9 cellular contexts compared by ENCODE assay signal in genomic region chr3:52537726-52538421, GRCh38. TPM values are rescaled to one million over a fixed set of nuclear protein-coding genes. Genes with fewer than 3 reads are reported as not detected.
DNase-seq lines count a peak whose midpoint lies in the region; ATAC-seq, FAIRE-seq and TF ChIP-seq lines count a peak whose summit lies in the region.
"Had no signal": no experiment of that assay in that cellular context is flagged by ENCODE, and none has a peak within 500 bp of the region (broad histone marks: within the 10 kb centered on the region; RNA-seq: fewer than 3 reads in every experiment).

No MANE protein-coding gene starts in this region.

- intact Hi-C loops in gastrocnemius medialis (cut with DNase I; ENCODE audit: low total_unique reads), result loop anchor here (2.0 to 5.0 kb wide), 5 partner anchors 45 to 294 kb away; partner anchors contain the start of genes ITIH4, PBRM1 and TNNC1

- peaks cover 46 to 48% of the 10 kb centered on the region in 2 donors for H3K4me1 ChIP-seq in gastrocnemius medialis

- no peak for FAIRE-seq in GM12892 (lab: Jason Lieb, UNC)

- TF ChIP-seq CTCF in VCaP (conservative IDR thresholded peaks at IDR 0.05) (no peak), fibroblast of pulmonary artery (IDR thresholded peaks at IDR 0.05; ENCODE audit: low read length, missing control alignments) (no peak), gastrocnemius medialis (IDR thresholded peaks at IDR 0.05 in 4 of 5, conservative IDR thresholded peaks at IDR 0.05 in 1 of 5) (no peak)

- H3K36me3 ChIP-seq in gastrocnemius medialis, result peaks cover 0 to 18% of the 10 kb centered on the region in 2 donors

- no peaks in the 10 kb centered on the region for H3K9me3 ChIP-seq in gastrocnemius medialis

- in situ Hi-C loops in gastrocnemius medialis (cut with MboI; ENCODE audit: low sequenced_read_pairs in 4 of 4), result no loop called here

- H3K4me3 ChIP-seq in fibroblast of pulmonary artery (replicated peaks; ENCODE audit: low read depth, low read length), result peak overlapping the region; percentile 95
- H3K4me3 ChIP-seq in gastrocnemius medialis, result peak overlapping the region; percentile 63 to 91 (median 77)

- peak overlapping the region; percentile 97 for H3K27ac ChIP-seq in VCaP
- peak overlapping the region; percentile 88 to 99 (median 94) for H3K27ac ChIP-seq in gastrocnemius medialis

- TF ChIP-seq POLR2A in GM12892 (IDR thresholded peaks at IDR 0.05; ENCODE audit: low read depth, low read length) (peak; percentile 15; the same call in 1 of the 2 replicates), gastrocnemius medialis (IDR thresholded peaks at IDR 0.05) (no peak)

- no peaks in the 10 kb centered on the region for H3K27me3 ChIP-seq in gastrocnemius medialis

- no peak for DNase-seq in GM12892 (ENCODE audit: insufficient read length)
- DNase-seq in fibroblast of pulmonary artery (ENCODE audit: low read depth), result no peak
- no peak for DNase-seq in gastrocnemius medialis
- DNase-seq in stimulated activated naive CD4-positive, alpha-beta T cell treated with Interleukin-2 at 50 U/mL for 16 hours (lab: John Stamatoyannopoulos, UW), result no peak
- no peak for DNase-seq in cerebellum (ENCODE audit: low spot score)
- no peak for DNase-seq in GF-D8 (lab: John Stamatoyannopoulos, UW)
- DNase-seq: stimulated activated CD4-positive, alpha-beta T cell treated with anti-CD3 and anti-CD28 coated beads, Interleukin-2, amount 100 ng/mL, for 48 hours had no signal

- ATAC-seq in gastrocnemius medialis (no peak), HG02642 (IDR thresholded peaks at IDR 0.05; ENCODE audit: poor library complexity, unreplicated experiment) (no peak)

RNA-seq across cellular contexts. Expression of gene UQCC5, which starts 1.5 kb away (rescaled TPM):
- 10.9 TPM for polyA plus RNA-seq in GM12892 (2012; ENCODE audit: missing spikeins)
- total RNA-seq in gastrocnemius medialis, result 10 to 100 TPM in 1 of 4 donors, 1 to 10 TPM in 1, under 1 TPM in 2; 0.31 to 26.1 (median 0.87) TPM
- 4.5 TPM for total RNA-seq in cerebellum

RNA-seq across cellular contexts. Expression of gene NT5DC2, which starts 4.2 kb away (rescaled TPM):
- 54.2 TPM for polyA plus RNA-seq in GM12892 (2012; ENCODE audit: missing spikeins)
- total RNA-seq in gastrocnemius medialis, result 10 to 100 TPM in 1 of 4 donors, 1 to 10 TPM in 3; 4.4 to 14.7 (median 8.1) TPM
- 39.0 TPM for total RNA-seq in cerebellum

RNA-seq across cellular contexts. Expression of gene STAB1, which starts 42.7 kb away (rescaled TPM):
- not detected for polyA plus RNA-seq in GM12892 (2012; ENCODE audit: missing spikeins)
- 10 to 100 TPM; 10.3 to 27.2 (median 23.3) TPM for total RNA-seq in gastrocnemius medialis
- total RNA-seq in cerebellum, result 19.8 TPM
